ENCODE assay signal across 39 cellular contexts in the genomic region with DNA sequence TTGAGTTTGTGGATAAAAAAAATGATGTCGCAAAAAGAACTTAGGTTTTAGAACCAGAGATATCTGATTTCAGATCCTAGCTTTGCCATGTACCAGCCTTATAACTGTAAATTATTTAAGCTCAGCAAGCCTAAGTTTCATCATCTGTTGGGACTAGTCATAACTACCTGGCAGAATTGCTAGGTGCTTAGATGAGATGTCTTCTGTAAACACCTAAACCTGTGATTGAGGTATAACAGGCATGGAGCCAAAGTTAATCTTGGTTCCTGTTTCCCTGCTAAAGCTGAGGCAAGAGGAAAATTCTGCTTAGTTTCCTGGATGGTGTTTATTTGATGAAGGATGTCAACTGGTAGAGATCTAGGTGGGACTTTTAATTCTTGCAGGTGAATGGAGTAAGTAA.
DNase-seq lines count a peak whose midpoint lies in the region; ATAC-seq and TF ChIP-seq lines count a peak whose summit lies in the region.
"Had no signal": no experiment of that assay in that cellular context is flagged by ENCODE, and none has a peak within 500 bp of the region (broad histone marks: within the 10 kb centered on the region; RNA-seq: fewer than 3 reads in every experiment).

No MANE protein-coding gene starts in this region.

- TF ChIP-seq CTCF in mammary epithelial cell (conservative IDR thresholded peaks at IDR 0.05 in 1 of 2, IDR thresholded peaks at IDR 0.05 in 1 of 2; ENCODE audit: extremely low read depth in 1 of 2, insufficient read depth in 1 of 2, low read depth in 1 of 2, low read length in 2 of 2): no peak
- TF ChIP-seq CTCF in upper lobe of right lung (IDR thresholded peaks at IDR 0.05): no peak

- peaks cover 13% of the 10 kb centered on the region for H3K27me3 Mint-ChIP-seq in activated T-helper 1 cell treated with anti-CD3 and anti-CD28 coated beads, Interleukin-12 subunit alpha, Interleukin-12 subunit beta, Interleukin-2, Interleukin-4 antibody, amounts not matched to agents 30 ng/mL and 10 ng/mL and 1 ng/mL, durations not matched to agents 14 hours and 24 hours and 36 hours (ENCODE audit: insufficient read depth)
- H3K27me3 Mint-ChIP-seq: activated B cell treated with CpG ODN at 0.5 μM for 24 hours; effector memory CD8-positive, alpha-beta T cell had no signal

- no TSS peak for BruUV-seq in mammary epithelial cell (replicated peaks; lab: Mats Ljungman, UMichigan)

- H3K27me3 ChIP-seq in mammary epithelial cell (ENCODE audit: insufficient read depth, low read length) (no peaks in the 10 kb centered on the region), upper lobe of right lung (no peaks in the 10 kb centered on the region)
- H3K27me3 ChIP-seq: ascending aorta, esophagus muscularis mucosa, neutrophil, suprapubic skin, upper lobe of left lung had no signal

- H3K27ac ChIP-seq in mammary epithelial cell (ENCODE audit: insufficient read depth, low read depth, low read length) (no peak overlapping the region), upper lobe of right lung (no peak overlapping the region)
- H3K27ac ChIP-seq: A549, ascending aorta, esophagus muscularis mucosa, HL-60, neutrophil, suprapubic skin, upper lobe of left lung had no signal

- no peaks in the 10 kb centered on the region for H3K79me2 ChIP-seq in mammary epithelial cell (ENCODE audit: insufficient read depth, low read length)

- peaks cover 32% of the 10 kb centered on the region for H3K9me3 Mint-ChIP-seq in activated T-helper 1 cell treated with anti-CD3 and anti-CD28 coated beads, Interleukin-12 subunit alpha, Interleukin-12 subunit beta, Interleukin-2, Interleukin-4 antibody, amounts not matched to agents 30 ng/mL and 10 ng/mL and 1 ng/mL, durations not matched to agents 14 hours and 24 hours and 36 hours

- CTCF ChIA-PET in mammary epithelial cell (lab: Charles Lee; ENCODE audit: low non-redundant PET): no interaction called here

- ATAC-seq in upper lobe of right lung: peak; percentile 73
- ATAC-seq in GM18868 (IDR thresholded peaks at IDR 0.05; ENCODE audit: unreplicated experiment): no peak
- ATAC-seq: A549; effector memory CD8-positive, alpha-beta T cell; SK-N-SH treated with all-trans-retinoic acid at 6 μM for 48 hours had no signal

- H3K4me1 ChIP-seq in mammary epithelial cell (ENCODE audit: insufficient read depth, low read length): peaks cover 3% of the 10 kb centered on the region
- H3K4me1 ChIP-seq in upper lobe of right lung: no peaks in the 10 kb centered on the region
- H3K4me1 ChIP-seq: esophagus muscularis mucosa, HAP-1, suprapubic skin, upper lobe of left lung had no signal

- H2AFZ ChIP-seq in mammary epithelial cell (ENCODE audit: low read depth, low read length): no peak overlapping the region

- dilution Hi-C loops in mammary epithelial cell (cut with HindIII; ENCODE audit: low sequenced_read_pairs): no loop called here

- H3K27ac Mint-ChIP-seq in activated T-helper 1 cell treated with anti-CD3 and anti-CD28 coated beads, Interleukin-12 subunit alpha, Interleukin-12 subunit beta, Interleukin-2, Interleukin-4 antibody, amounts not matched to agents 30 ng/mL and 10 ng/mL and 1 ng/mL, durations not matched to agents 14 hours and 24 hours and 36 hours: no peak overlapping the region
- H3K27ac Mint-ChIP-seq: activated B cell treated with CpG ODN at 0.5 μM for 24 hours; effector memory CD8-positive, alpha-beta T cell; naive B cell; T-helper 1 cell treated with Interleukin-12 subunit alpha and Interleukin-12 subunit beta and Interleukin-4 antibody, amounts not matched to agents 30 μg/mL and 1 μg/mL, for 36 hours had no signal

- no peaks in the 10 kb centered on the region for H4K20me1 ChIP-seq in mammary epithelial cell (ENCODE audit: insufficient read depth, low read length)

- 100% methylated on average over 1 of the region's 1 CpG for WGBS in mammary epithelial cell (ENCODE audit: low coverage, missing lambda C conversion rate)

- intact Hi-C loops in mammary epithelial cell (cut with micrococcal nuclease) (no loop called here), upper lobe of right lung (cut with DNase I) (no loop called here)
- intact Hi-C loops in activated T-helper 1 cell treated with anti-CD3 and anti-CD28 coated beads, Interleukin-12 subunit alpha, Interleukin-12 subunit beta, Interleukin-2, Interleukin-4 antibody, amounts not matched to agents 30 ng/mL and 10 ng/mL and 1 ng/mL, durations not matched to agents 14 hours and 24 hours and 36 hours (cut with micrococcal nuclease): no loop called here

- H3K4me3 Mint-ChIP-seq in activated T-helper 1 cell treated with anti-CD3 and anti-CD28 coated beads, Interleukin-12 subunit alpha, Interleukin-12 subunit beta, Interleukin-2, Interleukin-4 antibody, amounts not matched to agents 30 ng/mL and 10 ng/mL and 1 ng/mL, durations not matched to agents 14 hours and 24 hours and 36 hours: no peak overlapping the region
- H3K4me3 Mint-ChIP-seq: activated B cell treated with CpG ODN at 0.5 μM for 24 hours; effector memory CD8-positive, alpha-beta T cell; naive B cell; T-helper 1 cell treated with Interleukin-12 subunit alpha and Interleukin-12 subunit beta and Interleukin-4 antibody, amounts not matched to agents 30 μg/mL and 1 μg/mL, for 36 hours had no signal

- H3K9me3 ChIP-seq in mammary epithelial cell (replicated peaks; ENCODE audit: insufficient read depth, low read length) (no peaks in the 10 kb centered on the region), upper lobe of right lung (no peaks in the 10 kb centered on the region)
- H3K9me3 ChIP-seq: A549, ascending aorta, HAP-1, neutrophil, suprapubic skin, upper lobe of left lung had no signal

- no peaks in the 10 kb centered on the region for H3K4me1 Mint-ChIP-seq in activated T-helper 1 cell treated with anti-CD3 and anti-CD28 coated beads, Interleukin-12 subunit alpha, Interleukin-12 subunit beta, Interleukin-2, Interleukin-4 antibody, amounts not matched to agents 30 ng/mL and 10 ng/mL and 1 ng/mL, durations not matched to agents 14 hours and 24 hours and 36 hours (ENCODE audit: low read depth)
- H3K4me1 Mint-ChIP-seq: activated B cell treated with CpG ODN at 0.5 μM for 24 hours, naive B cell had no signal

- H3K36me3 ChIP-seq in mammary epithelial cell (ENCODE audit: insufficient read depth, low read length): no peaks in the 10 kb centered on the region
- H3K36me3 ChIP-seq in upper lobe of right lung: no peaks in the 10 kb centered on the region
- H3K36me3 ChIP-seq: ascending aorta, esophagus muscularis mucosa, HAP-1, neutrophil, suprapubic skin, upper lobe of left lung had no signal

- DNase-seq in NCI-H345 (lab: John Stamatoyannopoulos, UW): peak; percentile 19
- no peak for DNase-seq in NCI-H345 treated with DMSO at 0.1 percent for 48 hours (lab: John Stamatoyannopoulos, UW; ENCODE audit: unreplicated experiment)
- DNase-seq in NCI-H2081 (lab: John Stamatoyannopoulos, UW): peak; percentile 5 to 69
- DNase-seq in mammary epithelial cell: peak; percentile 40
- no peak for DNase-seq in upper lobe of right lung
- DNase-seq in HuH-7.5 (ENCODE audit: low spot score): no peak
- no peak for DNase-seq in activated T-helper 1 cell treated with anti-CD3 and anti-CD28 coated beads, Interleukin-12 subunit alpha, Interleukin-12 subunit beta, Interleukin-2, Interleukin-4 antibody, amounts not matched to agents 30 ng/mL and 10 ng/mL and 1 ng/mL, durations not matched to agents 14 hours and 24 hours and 36 hours (ENCODE audit: low spot score)
- DNase-seq: activated B cell treated with CpG ODN at 0.5 μM for 24 hours; activated CD4-positive, alpha-beta T cell treated with anti-CD3 and anti-CD28 coated beads, Interleukin-2, amount 50 U/mL, for 1 hour; activated gamma-delta T cell; activated T-cell treated with anti-CD3 and anti-CD28 coated beads, Interleukin-2, amount 50 U/mL, for 1 hour; caudate nucleus; cortex of kidney; effector memory CD8-positive, alpha-beta T cell; EL; foreskin fibroblast; head of caudate nucleus; KG1; midbrain; MM.1S; naive B cell; NCI-H1436; NCI-H226; OCI-M1; right cardiac atrium; Right ventricle myocardium superior; stimulated activated naive CD4-positive, alpha-beta T cell; upper lobe of left lung had no signal

- peaks cover 5% of the 10 kb centered on the region for H3K36me3 Mint-ChIP-seq in activated T-helper 1 cell treated with anti-CD3 and anti-CD28 coated beads, Interleukin-12 subunit alpha, Interleukin-12 subunit beta, Interleukin-2, Interleukin-4 antibody, amounts not matched to agents 30 ng/mL and 10 ng/mL and 1 ng/mL, durations not matched to agents 14 hours and 24 hours and 36 hours (ENCODE audit: low read depth)
- H3K36me3 Mint-ChIP-seq: naive B cell had no signal

- in situ Hi-C loops in mammary epithelial cell (cut with MboI; ENCODE audit: low sequenced_read_pairs in 2 of 2): no loop called here

- H3K9ac ChIP-seq in mammary epithelial cell (ENCODE audit: insufficient read depth, low read length): no peak overlapping the region

- H3K4me3 ChIP-seq in mammary epithelial cell (replicated peaks in 1 of 3; ENCODE audit: insufficient read depth in 1 of 3, low read depth in 2 of 3, low read length in 3 of 3): no peak overlapping the region
- H3K4me3 ChIP-seq in upper lobe of right lung: no peak overlapping the region
- H3K4me3 ChIP-seq: A549, ascending aorta, esophagus muscularis mucosa, HAP-1, smooth muscle cell, suprapubic skin, upper lobe of left lung had no signal

- H3K4me2 ChIP-seq in mammary epithelial cell (ENCODE audit: insufficient read depth, low read depth, low read length): no peak overlapping the region
- H3K4me2 ChIP-seq: A549, smooth muscle cell had no signal

Comparison
In these comparisons a context has a peak if more than half of its experiments do, and no peak if none do; other contexts are left out.
1. DNase-seq: peak in NCI-H345 (single experiment), NCI-H2081 (2 of 2) and mammary epithelial cell (single experiment); none in NCI-H345 treated with DMSO at 0.1 percent for 48 hours (single experiment), upper lobe of right lung (single experiment), HuH-7.5 (single experiment) and activated T-helper 1 cell treated with anti-CD3 and anti-CD28 coated beads, Interleukin-12 subunit alpha, Interleukin-12 subunit beta, Interleukin-2, Interleukin-4 antibody, amounts not matched to agents 30 ng/mL and 10 ng/mL and 1 ng/mL, durations not matched to agents 14 hours and 24 hours and 36 hours (single experiment).